ENCODE assay signal across 21 cellular contexts in genomic region chr5:34563269-34563668, GRCh38.
DNase-seq lines count a peak whose midpoint lies in the region; ATAC-seq and TF ChIP-seq lines count a peak whose summit lies in the region.
"Had no signal": no experiment of that assay in that cellular context is flagged by ENCODE, and none has a peak within 500 bp of the region (broad histone marks: within the 10 kb centered on the region; RNA-seq: fewer than 3 reads in every experiment).

No MANE protein-coding gene starts in this region.

- no peaks in the 10 kb centered on the region for H4K20me1 ChIP-seq in MM.1S (ENCODE audit: insufficient read depth, low read length)

- H4K91ac ChIP-seq in trophoblast cell (ENCODE audit: low read depth, low read length) = no peak overlapping the region

- DNase-seq in stimulated activated naive CD8-positive, alpha-beta T cell treated with anti-CD3 and anti-CD28 coated beads, Interleukin-15, amount 100 ng/mL, for 72 hours = no peak
- no peak for DNase-seq in stimulated activated naive CD8-positive, alpha-beta T cell treated with anti-CD3 and anti-CD28 coated beads, Interleukin-15, Interleukin-2, amounts not matched to agents 100 U/mL and 50 U/mL, for 24 hours
- DNase-seq in brain microvascular endothelial cell = no peak
- no peak for DNase-seq in trophoblast cell
- no peak for DNase-seq in Caco-2
- no peak for DNase-seq in inferior parietal cortex (ENCODE audit: extremely low spot score)
- DNase-seq in MM.1S = no peak
- DNase-seq in cardiac septum (ENCODE audit: low spot score) = no peak
- DNase-seq: 8988T, DMS153, DND-41, NCI-H1092, NCI-H1417 treated with DMSO at 0.1 percent for 48 hours, NCI-H1694 treated with DMSO at 0.1 percent for 48 hours, NCI-H2081, NCI-H2227 treated with DMSO at 0.1 percent for 48 hours, SIG-M5 had no signal

- CTCF ChIA-PET in Caco-2 (lab: Charles Lee) = no interaction called here

- H3K4me2 ChIP-seq in trophoblast cell (ENCODE audit: low read length) = no peak overlapping the region
- H3K4me2 ChIP-seq in MM.1S (ENCODE audit: low read depth, low read length) = no peak overlapping the region

- no peaks in the 10 kb centered on the region for H3K79me1 ChIP-seq in trophoblast cell (ENCODE audit: low read length)

- intact Hi-C loops in Caco-2 (cut with micrococcal nuclease; ENCODE audit: unreplicated experiment) = no loop called here
- intact Hi-C loops in cardiac septum (cut with DNase I) = loop anchor here (10.0 kb wide), 1 partner anchor 92 kb away; the partner anchor contains the start of gene RAI14

- no peak overlapping the region for H2BK12ac ChIP-seq in trophoblast cell (ENCODE audit: low read length)

- no TSS peak for BruUV-seq in Caco-2 (replicated peaks; lab: Mats Ljungman, UMichigan)

- peak overlapping the region; percentile 13 for H2AK5ac ChIP-seq in trophoblast cell (ENCODE audit: low read length)

- no peak overlapping the region for H4K12ac ChIP-seq in trophoblast cell (ENCODE audit: low read depth, low read length)

- no peak overlapping the region for H3K23ac ChIP-seq in trophoblast cell (ENCODE audit: low read length)

- H3K27me3 Mint-ChIP-seq in stimulated activated naive CD8-positive, alpha-beta T cell treated with anti-CD3 and anti-CD28 coated beads, Interleukin-15, amount 100 ng/mL, for 72 hours = peaks cover 2% of the 10 kb centered on the region
- H3K27me3 Mint-ChIP-seq in Caco-2 (ENCODE audit: insufficient read depth, unreplicated experiment) = no peaks in the 10 kb centered on the region
- H3K27me3 Mint-ChIP-seq: IgD-negative memory B cell had no signal

- no peaks in the 10 kb centered on the region for H3F3A ChIP-seq in MM.1S (ENCODE audit: insufficient read depth, low read length)

- H3K4me3 Mint-ChIP-seq in stimulated activated naive CD8-positive, alpha-beta T cell treated with anti-CD3 and anti-CD28 coated beads, Interleukin-15, amount 100 ng/mL, for 72 hours = no peak overlapping the region
- no peak overlapping the region for H3K4me3 Mint-ChIP-seq in Caco-2 (ENCODE audit: unreplicated experiment)
- H3K4me3 Mint-ChIP-seq: IgD-negative memory B cell had no signal

- no peak overlapping the region for H3K14ac ChIP-seq in trophoblast cell (ENCODE audit: low read length)

- TF ChIP-seq CTCF in brain microvascular endothelial cell (IDR thresholded peaks at IDR 0.05; ENCODE audit: low read depth, low read length, missing control alignments) (no peak), Caco-2 (IDR thresholded peaks at IDR 0.05; ENCODE audit: insufficient read depth in 1 of 2, low read depth in 1 of 2, low read length in 1 of 2, severe bottlenecking in 1 of 2, unreplicated experiment in 1 of 2) (no peak), MM.1S (IDR thresholded peaks at IDR 0.05; ENCODE audit: low read length) (no peak)

- no peak overlapping the region for H2BK120ac ChIP-seq in trophoblast cell (ENCODE audit: insufficient read depth, low read length, poor library complexity)

- H3K27me3 ChIP-seq in brain microvascular endothelial cell (replicated peaks) (no peaks in the 10 kb centered on the region), trophoblast cell (ENCODE audit: insufficient read depth, low read length) (no peaks in the 10 kb centered on the region), Caco-2 (replicated peaks; ENCODE audit: control insufficient read depth, insufficient read depth, low read length) (no peaks in the 10 kb centered on the region), MM.1S (replicated peaks; ENCODE audit: insufficient read depth, low read length) (no peaks in the 10 kb centered on the region)

- H3K27ac ChIP-seq in brain microvascular endothelial cell (peak overlapping the region; percentile 69), trophoblast cell (ENCODE audit: low read depth, low read length) (no peak overlapping the region), MM.1S (ENCODE audit: low read length) (no peak overlapping the region)
- H3K27ac ChIP-seq: GM23248, SK-N-MC had no signal

- H3K9ac ChIP-seq in trophoblast cell (ENCODE audit: low read length) (no peak overlapping the region), MM.1S (ENCODE audit: low read length) (no peak overlapping the region)
- H3K9ac ChIP-seq: GM23248 had no signal

- no peak overlapping the region for H3K4ac ChIP-seq in trophoblast cell (ENCODE audit: low read depth, low read length)

- H3K4me1 ChIP-seq in trophoblast cell (ENCODE audit: control insufficient read depth in 1 of 2, insufficient read depth in 2 of 2, low read length in 2 of 2) (peaks cover 5 to 13% of the 10 kb centered on the region in 2 experiments), Caco-2 (peaks cover 10% of the 10 kb centered on the region), MM.1S (ENCODE audit: low read length) (no peaks in the 10 kb centered on the region)
- H3K4me1 ChIP-seq: HAP-1 had no signal

- H3K36me3 ChIP-seq in brain microvascular endothelial cell (replicated peaks) (no peaks in the 10 kb centered on the region), trophoblast cell (ENCODE audit: control insufficient read depth in 1 of 2, insufficient read depth in 2 of 2, low read length in 2 of 2) (no peaks in the 10 kb centered on the region), Caco-2 (ENCODE audit: control insufficient read depth, insufficient read depth, low read length) (no peaks in the 10 kb centered on the region), MM.1S (replicated peaks; ENCODE audit: insufficient read depth, low read length) (no peaks in the 10 kb centered on the region)
- H3K36me3 ChIP-seq: HAP-1 had no signal

- H3K79me2 ChIP-seq in trophoblast cell (ENCODE audit: control insufficient read depth, insufficient read depth, low read length, poor library complexity) (no peaks in the 10 kb centered on the region), MM.1S (ENCODE audit: low read length) (no peaks in the 10 kb centered on the region)

- H3K4me1 Mint-ChIP-seq in stimulated activated naive CD8-positive, alpha-beta T cell treated with anti-CD3 and anti-CD28 coated beads, Interleukin-15, amount 100 ng/mL, for 72 hours = no peaks in the 10 kb centered on the region
- H3K4me1 Mint-ChIP-seq in Caco-2 (ENCODE audit: low read depth, unreplicated experiment) = no peaks in the 10 kb centered on the region
- H3K4me1 Mint-ChIP-seq: IgD-negative memory B cell had no signal

- no peak overlapping the region for H3K4me3 ChIP-seq in brain microvascular endothelial cell (ENCODE audit: low read depth, low read length)
- H3K4me3 ChIP-seq in trophoblast cell (ENCODE audit: low read depth, low read length) = no peak overlapping the region
- no peak overlapping the region for H3K4me3 ChIP-seq in Caco-2 (ENCODE audit: low read depth, low read length)
- no peak overlapping the region for H3K4me3 ChIP-seq in MM.1S (ENCODE audit: low read length)
- H3K4me3 ChIP-seq: GM23248, HAP-1, SK-N-MC had no signal

- peak; percentile 26 for ATAC-seq in stimulated activated naive CD8-positive, alpha-beta T cell treated with anti-CD3 and anti-CD28 coated beads, Interleukin-15, amount 100 ng/mL, for 72 hours
- no peak for ATAC-seq in stimulated activated naive CD8-positive, alpha-beta T cell treated with anti-CD3 and anti-CD28 coated beads, Interleukin-15, Interleukin-2, amounts not matched to agents 100 U/mL and 50 U/mL, for 24 hours

- H3K9me3 Mint-ChIP-seq in stimulated activated naive CD8-positive, alpha-beta T cell treated with anti-CD3 and anti-CD28 coated beads, Interleukin-15, amount 100 ng/mL, for 72 hours = no peaks in the 10 kb centered on the region
- H3K9me3 Mint-ChIP-seq in Caco-2 (ENCODE audit: unreplicated experiment) = no peaks in the 10 kb centered on the region
- H3K9me3 Mint-ChIP-seq: IgD-negative memory B cell had no signal

- H3K9me3 ChIP-seq in trophoblast cell (ENCODE audit: insufficient read depth, low read depth, low read length) = no peaks in the 10 kb centered on the region
- H3K9me3 ChIP-seq in Caco-2 = no peaks in the 10 kb centered on the region
- no peaks in the 10 kb centered on the region for H3K9me3 ChIP-seq in MM.1S (replicated peaks; ENCODE audit: insufficient read depth, low read length)
- H3K9me3 ChIP-seq: HAP-1 had no signal

- H2BK5ac ChIP-seq in trophoblast cell (ENCODE audit: low read depth, low read length, poor library complexity) = no peak overlapping the region

- POLR2A ChIA-PET in Caco-2 (lab: Charles Lee) = no interaction called here

- no CpG with 5 or more reads among the region's 6 CpGs for WGBS in trophoblast cell (ENCODE audit: extremely low coverage, insufficient coverage, insufficient read length)

- no peak overlapping the region for H3K27ac Mint-ChIP-seq in stimulated activated naive CD8-positive, alpha-beta T cell treated with anti-CD3 and anti-CD28 coated beads, Interleukin-15, amount 100 ng/mL, for 72 hours
- H3K27ac Mint-ChIP-seq in Caco-2 (ENCODE audit: unreplicated experiment) = no peak overlapping the region
- H3K27ac Mint-ChIP-seq: IgD-negative memory B cell had no signal

- H3K36me3 Mint-ChIP-seq in Caco-2 (ENCODE audit: insufficient read depth, unreplicated experiment) = no peaks in the 10 kb centered on the region
- H3K36me3 Mint-ChIP-seq: IgD-negative memory B cell had no signal

- H4K8ac ChIP-seq in trophoblast cell (ENCODE audit: low read depth, low read length) = no peak overlapping the region

- H2AFZ ChIP-seq in trophoblast cell (ENCODE audit: insufficient read depth, low read length, poor library complexity) (no peak overlapping the region), MM.1S (ENCODE audit: low read length) (no peak overlapping the region)
- H2AFZ ChIP-seq: GM23248 had no signal

- H3K9me2 ChIP-seq in MM.1S (replicated peaks; ENCODE audit: insufficient read depth, low read length) = no peaks in the 10 kb centered on the region

- in situ Hi-C loops in brain microvascular endothelial cell (cut with HindIII; ENCODE audit: low pct_ligation_motif_present, low sequenced_read_pairs) = no loop called here

- no peak overlapping the region for H3K18ac ChIP-seq in trophoblast cell (ENCODE audit: low read length)
